8 cellular contexts compared by ENCODE assay signal in genomic region chr7:116588641-116589594, GRCh38.
DNase-seq lines count a peak whose midpoint lies in the region; ATAC-seq, FAIRE-seq and TF ChIP-seq lines count a peak whose summit lies in the region.

No MANE protein-coding gene starts in this region.

- intact Hi-C loops in A673 (cut with micrococcal nuclease; ENCODE audit: unreplicated experiment) (loop anchor here (2.0 to 10.0 kb wide), 6 partner anchors 58 to 416 kb away; no protein-coding TSS in a partner anchor), endothelial cell of umbilical vein (cut with micrococcal nuclease) (loop anchor here (1.0 to 2.0 kb wide), 7 partner anchors 62 to 416 kb away; no protein-coding TSS in a partner anchor)
- intact Hi-C loops in naive thymus-derived CD4-positive, alpha-beta T cell (cut with micrococcal nuclease): loop anchor here (1.0 to 10.0 kb wide), 9 partner anchors 62 to 451 kb away; partner anchors contain the start of gene CAV1 (in 2 of the 2)

- TF ChIP-seq RAD21 in Ishikawa (IDR thresholded peaks at IDR 0.05; ENCODE audit: low read depth): peak; percentile 85

- peak overlapping the region; percentile 7 for H3K9ac ChIP-seq in endothelial cell of umbilical vein (replicated peaks; ENCODE audit: extremely low read depth, insufficient read depth, low read length)

- H3K36me3 ChIP-seq in A673 (ENCODE audit: insufficient read depth, low read length, poor library complexity, severe bottlenecking): no peaks in the 10 kb centered on the region
- H3K36me3 ChIP-seq in RWPE2 (ENCODE audit: low read depth): no peaks in the 10 kb centered on the region
- no peaks in the 10 kb centered on the region for H3K36me3 ChIP-seq in endothelial cell of umbilical vein (ENCODE audit: control insufficient read depth in 2 of 2, extremely low read depth in 1 of 2, insufficient read depth in 2 of 2, low read length in 2 of 2)
- no peaks in the 10 kb centered on the region for H3K36me3 ChIP-seq in naive thymus-derived CD4-positive, alpha-beta T cell (ENCODE audit: control insufficient read depth in 2 of 3, insufficient read depth in 3 of 3, low read length in 3 of 3)

- no peak overlapping the region for H3K27ac Mint-ChIP-seq in naive thymus-derived CD4-positive, alpha-beta T cell
- H3K27ac Mint-ChIP-seq in T-helper 2 cell treated with Interferon-gamma antibody and Interleukin-4, amounts not matched to agents 5 μg/mL and 100 μg/mL, for 36 hours: no peak overlapping the region

- no peak for TF ChIP-seq POLR2A in endothelial cell of umbilical vein (IDR thresholded peaks at IDR 0.05; ENCODE audit: low read depth, low read length)

- no peaks in the 10 kb centered on the region for H3K9me3 Mint-ChIP-seq in naive thymus-derived CD4-positive, alpha-beta T cell
- H3K9me3 Mint-ChIP-seq in T-helper 2 cell treated with Interferon-gamma antibody and Interleukin-4, amounts not matched to agents 5 μg/mL and 100 μg/mL, for 36 hours: no peaks in the 10 kb centered on the region

- peak overlapping the region; percentile 16 for H2AFZ ChIP-seq in endothelial cell of umbilical vein (ENCODE audit: low read depth, low read length)

- H3K4me3 ChIP-seq in A673 (ENCODE audit: low read depth, low read length, poor library complexity, severe bottlenecking) (no peak overlapping the region), RWPE2 (ENCODE audit: severe bottlenecking) (no peak overlapping the region), endothelial cell of umbilical vein (replicated peaks in 1 of 3; ENCODE audit: insufficient read depth in 1 of 3, low read depth in 1 of 3, low read length in 3 of 3) (no peak overlapping the region)
- no peak overlapping the region for H3K4me3 ChIP-seq in naive thymus-derived CD4-positive, alpha-beta T cell (ENCODE audit: low read length)

- no peaks in the 10 kb centered on the region for H3K9me1 ChIP-seq in endothelial cell of umbilical vein (replicated peaks; ENCODE audit: control insufficient read depth, extremely low read depth, insufficient read depth, low read length)

- POLR2A ChIA-PET in A673 (lab: Charles Lee; ENCODE audit: low non-redundant PET): interaction anchor here (0.5 to 0.8 kb wide), 3 partner anchors 11 to 330 kb away, joined by 3 to 4 read pairs (median 4); no protein-coding TSS in a partner anchor
- POLR2A ChIA-PET in endothelial cell of umbilical vein (lab: Charles Lee): interaction anchor here (0.6 to 1.0 kb wide), 4 partner anchors 62 to 357 kb away, joined by 3 to 5 read pairs (median 3); no protein-coding TSS in a partner anchor
- POLR2A ChIA-PET in naive thymus-derived CD4-positive, alpha-beta T cell (lab: Charles Lee): no interaction called here

- dilution Hi-C loops in endothelial cell of umbilical vein (cut with MboI; ENCODE audit: extremely low pct_ligation_motif_present, low sequenced_read_pairs): no loop called here

- no peak overlapping the region for H3K4me3 Mint-ChIP-seq in naive thymus-derived CD4-positive, alpha-beta T cell
- H3K4me3 Mint-ChIP-seq in T-helper 2 cell treated with Interferon-gamma antibody and Interleukin-4, amounts not matched to agents 5 μg/mL and 100 μg/mL, for 36 hours: no peak overlapping the region

- no peak for TF ChIP-seq EP300 in Ishikawa (IDR thresholded peaks at IDR 0.05; ENCODE audit: borderline replicate concordance)

- peak overlapping the region; percentile 35 for H3K4me2 ChIP-seq in endothelial cell of umbilical vein (ENCODE audit: insufficient read depth, low read length)

- ATAC-seq in RWPE2 (ENCODE audit: low read depth): peak; percentile 57
- peak; percentile 69 for ATAC-seq in naive thymus-derived CD4-positive, alpha-beta T cell
- ATAC-seq in GM19035 (IDR thresholded peaks at IDR 0.05; ENCODE audit: unreplicated experiment): no peak

- peaks cover 15 to 27% (median 19%) of the 10 kb centered on the region in 7 donors for H3K4me1 Mint-ChIP-seq in naive thymus-derived CD4-positive, alpha-beta T cell
- peaks cover 18% of the 10 kb centered on the region for H3K4me1 Mint-ChIP-seq in T-helper 2 cell treated with Interferon-gamma antibody and Interleukin-4, amounts not matched to agents 5 μg/mL and 100 μg/mL, for 36 hours (ENCODE audit: low read depth)

- H3K9me3 ChIP-seq in A673 (ENCODE audit: low read depth, low read length, poor library complexity, severe bottlenecking) (no peaks in the 10 kb centered on the region), RWPE2 (ENCODE audit: severe bottlenecking) (no peaks in the 10 kb centered on the region), endothelial cell of umbilical vein (replicated peaks; ENCODE audit: control insufficient read depth, insufficient read depth, low read length) (no peaks in the 10 kb centered on the region)
- no peaks in the 10 kb centered on the region for H3K9me3 ChIP-seq in naive thymus-derived CD4-positive, alpha-beta T cell (ENCODE audit: control insufficient read depth in 2 of 3, low read length in 3 of 3)

- DNase-seq in A673 (ENCODE audit: low spot score): peak; percentile 90
- peak; percentile 21 for DNase-seq in GM10266 (ENCODE audit: extremely low spot score)
- no peak for DNase-seq in RWPE2 (ENCODE audit: low spot score)
- DNase-seq in endothelial cell of umbilical vein (ENCODE audit: low read depth, low spot score): peak; percentile 85
- peak in 5 of 9 donors; percentile 22 to 40 (median 32) for DNase-seq in naive thymus-derived CD4-positive, alpha-beta T cell
- DNase-seq in T-helper 2 cell treated with Interferon-gamma antibody and Interleukin-4, amounts not matched to agents 5 μg/mL and 100 μg/mL, for 36 hours (ENCODE audit: low spot score): no peak

- CTCF ChIA-PET in A673 (lab: Charles Lee) (interaction anchor here (0.7 to 1.6 kb wide), 11 partner anchors 27 to 415 kb away, joined by 3 to 22 read pairs (median 3); no protein-coding TSS in a partner anchor), endothelial cell of umbilical vein (lab: Charles Lee) (interaction anchor here (0.5 to 2.8 kb wide), 86 partner anchors 9 to 473 kb away, joined by 3 to 144 read pairs (median 5); partner anchors contain the start of genes CAV1 and CAV2)
- CTCF ChIA-PET in naive thymus-derived CD4-positive, alpha-beta T cell (lab: Charles Lee): interaction anchor here (0.6 to 1.8 kb wide), 12 partner anchors 12 to 422 kb away, joined by 3 to 9 read pairs (median 5); no protein-coding TSS in a partner anchor

- H3K4me1 ChIP-seq in A673 (ENCODE audit: insufficient read depth, low read length, poor library complexity, severe bottlenecking) (peaks cover 71% of the 10 kb centered on the region), RWPE2 (ENCODE audit: insufficient read depth, poor library complexity, severe bottlenecking) (peaks cover 25% of the 10 kb centered on the region), endothelial cell of umbilical vein (ENCODE audit: control insufficient read depth, extremely low read depth, insufficient read depth, low read length) (peaks cover 38% of the 10 kb centered on the region)
- H3K4me1 ChIP-seq in naive thymus-derived CD4-positive, alpha-beta T cell (ENCODE audit: control insufficient read depth in 2 of 2, insufficient read depth in 2 of 2, low read length in 2 of 2): no peaks in the 10 kb centered on the region

- peak overlapping the region; percentile 55 for H3K27ac ChIP-seq in A673 (ENCODE audit: low read depth, low read length, poor library complexity, severe bottlenecking)
- H3K27ac ChIP-seq in RWPE2 (ENCODE audit: poor library complexity, severe bottlenecking): peak overlapping the region; percentile 74
- peak overlapping the region; percentile 42 for H3K27ac ChIP-seq in endothelial cell of umbilical vein (ENCODE audit: insufficient read depth, low read depth, low read length)
- H3K27ac ChIP-seq in naive thymus-derived CD4-positive, alpha-beta T cell (ENCODE audit: low read depth, low read length): no peak overlapping the region

- peak; percentile 73 for TF ChIP-seq CTCF in A673 (conservative IDR thresholded peaks at IDR 0.05; ENCODE audit: low read depth, low read length)
- TF ChIP-seq CTCF in GM10266 (IDR thresholded peaks at IDR 0.05; ENCODE audit: control insufficient read depth, insufficient read depth, low read depth, missing control alignments): peak; percentile 54
- TF ChIP-seq CTCF in RWPE2 (IDR thresholded peaks at IDR 0.05; ENCODE audit: poor library complexity, severe bottlenecking): peak; percentile 92
- TF ChIP-seq CTCF in endothelial cell of umbilical vein (IDR thresholded peaks at IDR 0.05; ENCODE audit: extremely low read depth in 1 of 2, insufficient read depth in 1 of 2, low read depth in 1 of 2, low read length in 2 of 2): peak; percentile 10 to 27

- BruUV-seq in A673 (replicated peaks; lab: Mats Ljungman, UMichigan) (TSS peak; percentile 45), endothelial cell of umbilical vein (replicated peaks; lab: Mats Ljungman, UMichigan) (no TSS peak)

- no peaks in the 10 kb centered on the region for H3K27me3 ChIP-seq in A673 (replicated peaks; ENCODE audit: insufficient read depth, low read depth, low read length, poor library complexity)
- no peaks in the 10 kb centered on the region for H3K27me3 ChIP-seq in RWPE2 (ENCODE audit: insufficient read depth, poor library complexity, severe bottlenecking)
- no peaks in the 10 kb centered on the region for H3K27me3 ChIP-seq in endothelial cell of umbilical vein (ENCODE audit: control insufficient read depth in 2 of 2, insufficient read depth in 2 of 2, low read length in 2 of 2)
- no peaks in the 10 kb centered on the region for H3K27me3 ChIP-seq in naive thymus-derived CD4-positive, alpha-beta T cell (ENCODE audit: control insufficient read depth in 2 of 2, insufficient read depth in 2 of 2, low read length in 2 of 2)

- no peaks in the 10 kb centered on the region for H3K79me2 ChIP-seq in endothelial cell of umbilical vein (ENCODE audit: control insufficient read depth, insufficient read depth, low read length)

- no peaks in the 10 kb centered on the region for H4K20me1 ChIP-seq in endothelial cell of umbilical vein (replicated peaks; ENCODE audit: control insufficient read depth, extremely low read depth, insufficient read depth, low read length)

- H3K27me3 Mint-ChIP-seq in naive thymus-derived CD4-positive, alpha-beta T cell: peaks cover 22 to 32% (median 26%) of the 10 kb centered on the region in 5 donors
- H3K27me3 Mint-ChIP-seq in T-helper 2 cell treated with Interferon-gamma antibody and Interleukin-4, amounts not matched to agents 5 μg/mL and 100 μg/mL, for 36 hours (ENCODE audit: low read depth): peaks cover 26% of the 10 kb centered on the region

- peak; percentile 24 for FAIRE-seq in endothelial cell of umbilical vein (lab: Jason Lieb, UNC)

- H3K36me3 Mint-ChIP-seq in naive thymus-derived CD4-positive, alpha-beta T cell: no peaks in the 10 kb centered on the region
- H3K36me3 Mint-ChIP-seq in T-helper 2 cell treated with Interferon-gamma antibody and Interleukin-4, amounts not matched to agents 5 μg/mL and 100 μg/mL, for 36 hours (ENCODE audit: low read depth): no peaks in the 10 kb centered on the region

TF ChIP-seq in Ishikawa, 13 proteins besides CTCF, POLR2A, EP300 and RAD21 (continues in another document):
- TF ChIP-seq FOXM1 (IDR thresholded peaks at IDR 0.05; ENCODE audit: borderline replicate concordance, low read depth) (no peak), ZBTB7A (IDR thresholded peaks at IDR 0.05; ENCODE audit: low read depth) (no peak), CEBPB (IDR thresholded peaks at IDR 0.05) (no peak)

TF ChIP-seq in endothelial cell of umbilical vein, 7 proteins besides CTCF, POLR2A, EP300 and RAD21 (continues in another document):
- no peak for TF ChIP-seq EZH2 (IDR thresholded peaks at IDR 0.05; ENCODE audit: borderline replicate concordance, low read depth, low read length, severe bottlenecking)
- TF ChIP-seq JUN (IDR thresholded peaks at IDR 0.05; ENCODE audit: borderline replicate concordance, insufficient read depth, insufficient read length, low read depth): no peak

Comparison
In these comparisons a context has a peak if more than half of its experiments do, and no peak if none do; other contexts are left out.
1. DNase-seq: peak in A673 (single experiment), GM10266 (single experiment), endothelial cell of umbilical vein (single experiment) and naive thymus-derived CD4-positive, alpha-beta T cell (5 of 9); none in RWPE2 (single experiment) and T-helper 2 cell treated with Interferon-gamma antibody and Interleukin-4, amounts not matched to agents 5 μg/mL and 100 μg/mL, for 36 hours (single experiment).
2. CTCF ChIP-seq: peak in every context shown above with its lines; median percentile 92 in RWPE2; 73 in A673; 54 in GM10266; 18 in endothelial cell of umbilical vein.